In the genomic region with DNA sequence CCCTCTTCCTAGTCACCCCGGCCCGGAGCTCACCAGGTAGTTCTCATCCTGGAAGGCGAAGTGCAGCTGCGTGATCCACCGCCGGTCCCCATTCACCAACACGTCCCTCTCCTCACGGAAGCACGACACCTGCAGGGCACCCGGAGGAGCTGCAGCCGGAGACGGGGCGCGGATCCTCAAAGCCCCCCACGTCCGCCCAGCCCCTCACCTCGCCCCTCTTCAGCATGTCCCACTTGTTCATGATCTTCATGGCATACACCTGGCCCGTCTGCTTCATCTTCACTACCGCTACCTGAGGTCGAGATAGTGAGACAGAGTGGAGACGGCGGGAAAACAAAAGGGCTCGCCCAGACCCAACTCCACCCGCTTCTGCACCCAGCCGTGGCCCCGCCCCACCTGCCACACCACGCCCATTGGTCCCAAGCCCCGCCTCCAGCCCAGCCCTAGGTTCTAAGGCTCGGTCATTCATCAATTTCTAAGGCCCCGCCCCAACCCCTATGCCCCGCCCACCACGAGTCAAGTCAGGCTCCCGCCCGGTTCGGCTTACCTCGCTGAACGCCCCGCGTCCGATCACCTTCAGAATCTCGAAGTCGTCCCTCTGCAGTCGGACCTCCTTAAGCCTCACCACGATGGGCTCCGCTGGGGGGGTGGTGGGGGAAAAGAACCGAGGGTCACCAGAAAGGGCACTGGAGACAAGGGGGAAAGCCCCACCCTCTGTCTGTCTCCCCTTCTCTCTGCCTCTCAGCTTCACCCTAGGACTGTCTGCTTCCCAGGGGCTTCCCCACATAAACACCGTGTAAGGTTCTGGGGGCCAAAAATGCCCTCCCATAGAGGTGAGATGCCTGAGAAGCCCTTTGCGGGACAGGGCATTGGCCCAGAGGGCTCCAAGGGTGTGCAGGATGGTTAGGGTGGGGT, we compare ENCODE assay signal across 8 cellular contexts. TPM values are rescaled to one million over a fixed set of nuclear protein-coding genes. Genes with fewer than 3 reads are reported as not detected.
A peak's percentile ranks its signal among the peaks of the same experiment; 100 is the strongest.
DNase-seq lines count a peak whose midpoint lies in the region; ATAC-seq and TF ChIP-seq lines count a peak whose summit lies in the region.

No MANE protein-coding gene starts in this region.

- H3K4me1 ChIP-seq in muscle layer of duodenum (ENCODE audit: control insufficient read depth in 1 of 2, insufficient read depth in 2 of 2, low read length in 2 of 2) = peaks cover 8 to 44% of the 10 kb centered on the region in 2 donors

- TF ChIP-seq POLR2A in GM15510 (IDR thresholded peaks at IDR 0.05; ENCODE audit: borderline replicate concordance, extremely low read depth, insufficient read length) = peak; percentile 27

- intact Hi-C loops in activated CD8-positive, alpha-beta T cell treated with anti-CD3 and anti-CD28 coated beads for 36 hours (cut with micrococcal nuclease) = no loop called here

- H3K9me3 ChIP-seq in muscle layer of duodenum (ENCODE audit: control insufficient read depth in 1 of 2, low read length in 2 of 2) = no peaks in the 10 kb centered on the region

- CTCF ChIA-PET in activated CD8-positive, alpha-beta T cell treated with anti-CD3 and anti-CD28 coated beads for 36 hours (lab: Charles Lee) = interaction anchor here (0.7 to 1.2 kb wide), 9 partner anchors 8 to 103 kb away, joined by 3 to 29 read pairs (median 4); a partner anchor contains a TSS

- H3K4me3 Mint-ChIP-seq in activated CD8-positive, alpha-beta T cell treated with anti-CD3 and anti-CD28 coated beads for 36 hours = peak overlapping the region; percentile 63
- peak overlapping the region; percentile 68 to 84 for H3K4me3 Mint-ChIP-seq in effector memory CD8-positive, alpha-beta T cell
- H3K4me3 Mint-ChIP-seq in stimulated activated memory B cell treated with anti-CD40 and anti-IgM and Interleukin-4, amounts not matched to agents 10 μg/mL and 1 μg/mL and 100 μg/mL, for 72 hours = peak overlapping the region; percentile 56

- peak overlapping the region; percentile 54 for H3K27ac ChIP-seq in muscle layer of duodenum (ENCODE audit: low read length)

- POLR2A ChIA-PET in activated CD8-positive, alpha-beta T cell treated with anti-CD3 and anti-CD28 coated beads for 36 hours (lab: Charles Lee) = interaction anchor here (0.7 to 2.8 kb wide), 6 partner anchors 9 to 19 kb away, joined by 3 to 10 read pairs (median 3); a partner anchor contains a TSS

- no peak overlapping the region for H3K27ac Mint-ChIP-seq in activated CD8-positive, alpha-beta T cell treated with anti-CD3 and anti-CD28 coated beads for 36 hours
- no peak overlapping the region for H3K27ac Mint-ChIP-seq in effector memory CD8-positive, alpha-beta T cell
- peak overlapping the region; percentile 23 for H3K27ac Mint-ChIP-seq in stimulated activated memory B cell treated with anti-CD40 and anti-IgM and Interleukin-4, amounts not matched to agents 10 μg/mL and 1 μg/mL and 100 μg/mL, for 72 hours

- H3K9me3 Mint-ChIP-seq in activated CD8-positive, alpha-beta T cell treated with anti-CD3 and anti-CD28 coated beads for 36 hours = no peaks in the 10 kb centered on the region
- H3K9me3 Mint-ChIP-seq in effector memory CD8-positive, alpha-beta T cell = no peaks in the 10 kb centered on the region
- no peaks in the 10 kb centered on the region for H3K9me3 Mint-ChIP-seq in stimulated activated memory B cell treated with anti-CD40 and anti-IgM and Interleukin-4, amounts not matched to agents 10 μg/mL and 1 μg/mL and 100 μg/mL, for 72 hours

- H3K4me3 ChIP-seq in muscle layer of duodenum (ENCODE audit: low read depth in 1 of 2, low read length in 2 of 2) = peak overlapping the region; percentile 62 to 81

- peaks cover 11% of the 10 kb centered on the region for H3K36me3 Mint-ChIP-seq in activated CD8-positive, alpha-beta T cell treated with anti-CD3 and anti-CD28 coated beads for 36 hours (ENCODE audit: low read depth)
- H3K36me3 Mint-ChIP-seq in effector memory CD8-positive, alpha-beta T cell (ENCODE audit: insufficient read depth) = peaks cover 11% of the 10 kb centered on the region
- peaks cover 25% of the 10 kb centered on the region for H3K36me3 Mint-ChIP-seq in stimulated activated memory B cell treated with anti-CD40 and anti-IgM and Interleukin-4, amounts not matched to agents 10 μg/mL and 1 μg/mL and 100 μg/mL, for 72 hours

- DNase-seq in NCI-H345 treated with DMSO at 0.1 percent for 48 hours (lab: John Stamatoyannopoulos, UW; ENCODE audit: unreplicated experiment) (peak; percentile 50), OCI-M2 (lab: John Stamatoyannopoulos, UW; ENCODE audit: unreplicated experiment) (no peak)
- DNase-seq in activated CD8-positive, alpha-beta T cell treated with anti-CD3 and anti-CD28 coated beads for 36 hours = peak; percentile 96
- DNase-seq in effector memory CD8-positive, alpha-beta T cell = peak; percentile 81 to 88 (median 82)

- H3K27me3 Mint-ChIP-seq in activated CD8-positive, alpha-beta T cell treated with anti-CD3 and anti-CD28 coated beads for 36 hours = peaks cover 29% of the 10 kb centered on the region
- peaks cover 6 to 28% of the 10 kb centered on the region in 2 donors for H3K27me3 Mint-ChIP-seq in effector memory CD8-positive, alpha-beta T cell
- H3K27me3 Mint-ChIP-seq in stimulated activated memory B cell treated with anti-CD40 and anti-IgM and Interleukin-4, amounts not matched to agents 10 μg/mL and 1 μg/mL and 100 μg/mL, for 72 hours = peaks cover 34% of the 10 kb centered on the region

- ATAC-seq in HG03039 (IDR thresholded peaks at IDR 0.05; ENCODE audit: unreplicated experiment) = peak; percentile 57
- ATAC-seq in activated CD8-positive, alpha-beta T cell treated with anti-CD3 and anti-CD28 coated beads for 36 hours = peak; percentile 98
- ATAC-seq in effector memory CD8-positive, alpha-beta T cell (replicated peaks) = peak; percentile 92
- peak; percentile 91 for ATAC-seq in stimulated activated memory B cell treated with anti-CD40 and anti-IgM and Interleukin-4, amounts not matched to agents 10 μg/mL and 1 μg/mL and 100 μg/mL, for 72 hours

- H3K4me1 Mint-ChIP-seq in activated CD8-positive, alpha-beta T cell treated with anti-CD3 and anti-CD28 coated beads for 36 hours (ENCODE audit: low read depth) = peaks cover 17% of the 10 kb centered on the region
- peaks cover 21 to 25% of the 10 kb centered on the region in 2 donors for H3K4me1 Mint-ChIP-seq in effector memory CD8-positive, alpha-beta T cell (ENCODE audit: low read depth in 2 of 2)
- peaks cover 28% of the 10 kb centered on the region for H3K4me1 Mint-ChIP-seq in stimulated activated memory B cell treated with anti-CD40 and anti-IgM and Interleukin-4, amounts not matched to agents 10 μg/mL and 1 μg/mL and 100 μg/mL, for 72 hours

- H3K27me3 ChIP-seq in muscle layer of duodenum (ENCODE audit: low read depth, low read length) = no peaks in the 10 kb centered on the region

- peaks cover 14 to 20% of the 10 kb centered on the region in 2 donors for H3K36me3 ChIP-seq in muscle layer of duodenum (ENCODE audit: control insufficient read depth in 1 of 2, insufficient read depth in 2 of 2, low read length in 2 of 2)

- peak; percentile 81 for TF ChIP-seq CTCF in activated CD8-positive, alpha-beta T cell treated with anti-CD3 and anti-CD28 coated beads for 36 hours (IDR thresholded peaks at IDR 0.05)

RNA-seq across cellular contexts. Expression of a gene that starts 2.8 kb away (rescaled TPM):
- total RNA-seq in activated CD8-positive, alpha-beta T cell treated with anti-CD3 and anti-CD28 coated beads for 36 hours = 1 to 10 TPM; 5.8 to 8.0 TPM

RNA-seq across cellular contexts. Expression of a gene that starts 10.4 kb away (rescaled TPM):
- 1 to 10 TPM in 1 of 2 experiments, under 1 TPM in 1; 0.97 to 1.5 TPM for total RNA-seq in activated CD8-positive, alpha-beta T cell treated with anti-CD3 and anti-CD28 coated beads for 36 hours

RNA-seq across cellular contexts. Expression of a gene that starts 13.2 kb away (rescaled TPM):
- total RNA-seq in activated CD8-positive, alpha-beta T cell treated with anti-CD3 and anti-CD28 coated beads for 36 hours = 10 to 100 TPM; 23.5 to 26.0 TPM

RNA-seq across cellular contexts. Expression of a gene that starts 35.6 kb away (rescaled TPM):
- under 1 TPM; 0.41 to 0.63 TPM for total RNA-seq in activated CD8-positive, alpha-beta T cell treated with anti-CD3 and anti-CD28 coated beads for 36 hours

RNA-seq across cellular contexts. Expression of a gene that starts 46.2 kb away (rescaled TPM):
- not detected for total RNA-seq in activated CD8-positive, alpha-beta T cell treated with anti-CD3 and anti-CD28 coated beads for 36 hours
